ENCODE assay signal across 8 cellular contexts in the genomic region with DNA sequence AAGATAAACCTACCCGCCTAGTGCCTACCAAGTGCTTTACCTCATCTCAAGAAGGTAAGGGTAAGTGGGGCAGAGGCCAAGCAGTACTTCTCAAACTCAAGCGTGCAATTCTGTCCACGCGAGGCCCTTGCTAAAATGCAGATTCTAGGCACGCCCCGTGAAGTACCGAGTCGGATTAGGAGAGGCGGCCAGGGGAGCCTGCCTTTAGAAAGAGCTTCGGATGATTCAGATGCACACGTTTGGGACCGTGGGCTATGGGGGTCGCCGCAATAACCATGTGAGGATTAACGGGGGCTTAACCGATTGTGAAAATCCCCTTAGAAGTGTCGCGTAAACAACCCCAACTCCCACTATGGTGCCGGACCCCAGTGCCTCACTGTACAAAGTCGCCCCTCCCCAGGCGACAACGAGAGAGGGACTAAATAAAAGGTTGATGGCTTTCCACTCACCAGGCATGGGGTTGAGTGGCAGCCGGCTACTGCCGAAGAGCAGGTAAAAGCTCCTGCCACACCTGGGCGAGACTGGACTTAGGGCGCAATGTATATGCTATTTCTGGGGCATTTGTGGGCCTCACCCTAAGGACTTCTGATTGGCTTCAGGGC. TPM values are rescaled to one million over a fixed set of nuclear protein-coding genes. Genes with fewer than 3 reads are reported as not detected.
DNase-seq lines count a peak whose midpoint lies in the region; ATAC-seq and TF ChIP-seq lines count a peak whose summit lies in the region.

No MANE protein-coding gene starts in this region.

- CTCF ChIA-PET in activated CD8-positive, alpha-beta T cell treated with anti-CD3 and anti-CD28 coated beads for 36 hours (lab: Charles Lee): interaction anchor here (0.8 to 18.8 kb wide), 9 partner anchors 46 to 164 kb away, joined by 3 to 586 read pairs (median 3); a partner anchor contains a TSS

- peak overlapping the region; percentile 96 for H3K27ac Mint-ChIP-seq in activated CD8-positive, alpha-beta T cell treated with anti-CD3 and anti-CD28 coated beads for 36 hours

- POLR2A ChIA-PET in activated CD8-positive, alpha-beta T cell treated with anti-CD3 and anti-CD28 coated beads for 36 hours (lab: Charles Lee): interaction anchor here (0.6 to 1.7 kb wide), 24 partner anchors 9 to 152 kb away, joined by 3 to 15 read pairs (median 4); a partner anchor contains a TSS

- ATAC-seq in activated CD8-positive, alpha-beta T cell treated with anti-CD3 and anti-CD28 coated beads for 36 hours: peak; percentile 0
- ATAC-seq in gastroesophageal sphincter (peak; percentile 4), HG03457 (IDR thresholded peaks at IDR 0.05; ENCODE audit: unreplicated experiment) (no peak), HG03378 (IDR thresholded peaks at IDR 0.05; ENCODE audit: unreplicated experiment) (no peak)

- no peak for TF ChIP-seq EP300 in gastroesophageal sphincter (IDR thresholded peaks at IDR 0.05)

- peak overlapping the region; percentile 79 for H3K27ac ChIP-seq in BLaER1
- peak overlapping the region; percentile 77 for H3K27ac ChIP-seq in HL-60 (replicated peaks)
- H3K27ac ChIP-seq in gastroesophageal sphincter: peak overlapping the region; percentile 87 to 99 (median 97)

- H3K27me3 Mint-ChIP-seq in activated CD8-positive, alpha-beta T cell treated with anti-CD3 and anti-CD28 coated beads for 36 hours: no peaks in the 10 kb centered on the region

- peaks cover 46% of the 10 kb centered on the region for H3K4me1 Mint-ChIP-seq in activated CD8-positive, alpha-beta T cell treated with anti-CD3 and anti-CD28 coated beads for 36 hours (ENCODE audit: low read depth)

- H3K9ac ChIP-seq in BLaER1: peak overlapping the region; percentile 83

- H4K20me1 ChIP-seq in BLaER1: peaks cover 12% of the 10 kb centered on the region; the same call in 1 of the 2 replicates

- peak overlapping the region; percentile 95 for H3K4me3 Mint-ChIP-seq in activated CD8-positive, alpha-beta T cell treated with anti-CD3 and anti-CD28 coated beads for 36 hours

- peaks cover 50% of the 10 kb centered on the region for H3K4me1 ChIP-seq in BLaER1
- H3K4me1 ChIP-seq in gastroesophageal sphincter: peaks cover 3 to 51% (median 16%) of the 10 kb centered on the region in 3 donors

- peak overlapping the region; percentile 93 for H3K4me2 ChIP-seq in BLaER1

- peak; percentile 53 to 68 for TF ChIP-seq POLR2A in gastroesophageal sphincter (IDR thresholded peaks at IDR 0.05)

- intact Hi-C loops in activated CD8-positive, alpha-beta T cell treated with anti-CD3 and anti-CD28 coated beads for 36 hours (cut with micrococcal nuclease): no loop called here
- intact Hi-C loops in posterior vena cava (cut with DNase I): loop anchor here (5.0 kb wide), 2 partner anchors 47 to 52 kb away; a partner anchor contains a TSS

- H3K9me3 ChIP-seq in BLaER1 (no peaks in the 10 kb centered on the region), gastroesophageal sphincter (no peaks in the 10 kb centered on the region)

- TF ChIP-seq CTCF in HL-60 (IDR thresholded peaks at IDR 0.05; ENCODE audit: insufficient read depth, low read length): no peak
- TF ChIP-seq CTCF in activated CD8-positive, alpha-beta T cell treated with anti-CD3 and anti-CD28 coated beads for 36 hours (IDR thresholded peaks at IDR 0.05): no peak
- TF ChIP-seq CTCF in gastroesophageal sphincter (IDR thresholded peaks at IDR 0.05): no peak

- DNase-seq in HL-60 (ENCODE audit: low read depth in 1 of 2, low spot score in 1 of 2) (peak; percentile 28 to 36), posterior vena cava (ENCODE audit: low spot score) (peak; percentile 82), H4 (ENCODE audit: low spot score) (no peak)
- peak; percentile 61 for DNase-seq in activated CD8-positive, alpha-beta T cell treated with anti-CD3 and anti-CD28 coated beads for 36 hours

- H3K36me3 Mint-ChIP-seq in activated CD8-positive, alpha-beta T cell treated with anti-CD3 and anti-CD28 coated beads for 36 hours (ENCODE audit: low read depth): peaks cover 2% of the 10 kb centered on the region

- 0 to 10% methylated on average over 4 to 13 of the region's 26 CpGs for whole genome bisulfite sequencing in gastroesophageal sphincter (ENCODE audit: low coverage in 1 of 2), 2 donors

- 0 out of 2 replicates have a peak, but pooled peaks cover 3% of the 10 kb centered on the region for H3K36me3 ChIP-seq in BLaER1
- H3K36me3 ChIP-seq in gastroesophageal sphincter: peaks cover 0 to 10% of the 10 kb centered on the region in 2 donors

- H3K27me3 ChIP-seq in BLaER1: no peaks in the 10 kb centered on the region
- H3K27me3 ChIP-seq in HL-60 (ENCODE audit: insufficient read depth, poor library complexity, severe bottlenecking): no peaks in the 10 kb centered on the region
- no peaks in the 10 kb centered on the region for H3K27me3 ChIP-seq in gastroesophageal sphincter

- no peaks in the 10 kb centered on the region for H3K9me3 Mint-ChIP-seq in activated CD8-positive, alpha-beta T cell treated with anti-CD3 and anti-CD28 coated beads for 36 hours

- H3K4me3 ChIP-seq in BLaER1 (peak overlapping the region; percentile 74), HL-60 (replicated peaks; ENCODE audit: insufficient read depth, low read length) (peak overlapping the region; percentile 80), gastroesophageal sphincter (peak overlapping the region; percentile 84 to 86)

RNA-seq across cellular contexts. Expression of a gene that starts 0.7 kb away (rescaled TPM):
- total RNA-seq in activated CD8-positive, alpha-beta T cell treated with anti-CD3 and anti-CD28 coated beads for 36 hours: 10 to 100 TPM; 11.5 to 13.2 TPM
- total RNA-seq in gastroesophageal sphincter (10 to 100 TPM in 2 of 4 donors, 1 to 10 TPM in 2; 3.4 to 16.2 (median 10.0) TPM), posterior vena cava (10 to 100 TPM; 13.0 to 15.8 TPM)
- 1.0 and 1.9 TPM in 2 replicates for total RNA-seq in H4 (2014; rRNA removed; shearing (Covaris generic))

RNA-seq across cellular contexts. Expression of a gene that starts 44.4 kb away (rescaled TPM):
- total RNA-seq in activated CD8-positive, alpha-beta T cell treated with anti-CD3 and anti-CD28 coated beads for 36 hours: under 1 TPM; 0.13 to 0.18 TPM
- total RNA-seq in gastroesophageal sphincter (under 1 TPM; 0.12 to 0.31 (median 0.14) TPM), posterior vena cava (under 1 TPM; 0.19 to 0.48 TPM)
- total RNA-seq in H4 (2014; rRNA removed; shearing (Covaris generic)): 0.14 and 0.21 TPM in 2 replicates

RNA-seq across cellular contexts. Expression of a gene that starts 46.0 kb away (rescaled TPM):
- 10 to 100 TPM; 41.0 to 42.7 TPM for total RNA-seq in activated CD8-positive, alpha-beta T cell treated with anti-CD3 and anti-CD28 coated beads for 36 hours
- total RNA-seq in gastroesophageal sphincter (10 to 100 TPM; 20.3 to 43.9 (median 21.9) TPM), posterior vena cava (10 to 100 TPM; 14.5 to 18.8 TPM)
- 38.2 and 47.5 TPM in 2 replicates for total RNA-seq in H4 (2014; rRNA removed; shearing (Covaris generic))

RNA-seq across cellular contexts. Expression of a gene that starts 54.3 kb away (rescaled TPM):
- total RNA-seq in activated CD8-positive, alpha-beta T cell treated with anti-CD3 and anti-CD28 coated beads for 36 hours: 10 to 100 TPM; 21.0 to 23.8 TPM
- 10 to 100 TPM; 17.4 to 28.9 (median 21.8) TPM for total RNA-seq in gastroesophageal sphincter
- 10 to 100 TPM; 13.3 to 17.8 TPM for total RNA-seq in posterior vena cava
- 21.0 and 21.9 TPM in 2 replicates for total RNA-seq in H4 (2014; rRNA removed; shearing (Covaris generic))

Comparison
In these comparisons a context has a peak if more than half of its experiments do, and no peak if none do; other contexts are left out.
1. ATAC-seq: peak in activated CD8-positive, alpha-beta T cell treated with anti-CD3 and anti-CD28 coated beads for 36 hours (single experiment) and gastroesophageal sphincter (single experiment); none in HG03457 (single experiment) and HG03378 (single experiment).
2. Peak in every context shown above with its lines, with median percentiles within 50 percentile points of each other: H3K27ac ChIP-seq and H3K4me3 ChIP-seq.